In genomic region chr5:9863486-9863885, GRCh38 we compare ENCODE assay signal across 26 cellular contexts.
"Had no signal": no experiment of that assay in that cellular context is flagged by ENCODE, and none has a peak within 500 bp of the region (broad histone marks: within the 10 kb centered on the region; RNA-seq: fewer than 3 reads in every experiment).

No MANE protein-coding gene starts in this region.

- H3K4me3 ChIP-seq: pancreas, prostate gland, right atrium auricular region, right lobe of liver, sigmoid colon, stomach, thoracic aorta, thyroid gland, tibial nerve, upper lobe of left lung, vagina had no signal

- H3K27me3 ChIP-seq: neutrophil, pancreas, right atrium auricular region, right lobe of liver, sigmoid colon, stomach, thyroid gland, tibial nerve, upper lobe of left lung, vagina had no signal

- H3K4me1 ChIP-seq: prostate gland, right atrium auricular region, right lobe of liver, sigmoid colon, stomach, upper lobe of left lung, vagina had no signal

- ATAC-seq: naive thymus-derived CD8-positive, alpha-beta T cell; natural killer cell treated with Interleukin-12 subunit alpha and Interleukin-12 subunit beta and Interleukin-15 and Interleukin-18, amount 100 ng/mL, for 72 hours; pancreas; right lobe of liver; stimulated activated naive B cell treated with anti-CD40 and anti-IgM and Interleukin-4, amounts not matched to agents 10 μg/mL and 1 μg/mL and 100 μg/mL, for 72 hours had no signal

- H3K27ac ChIP-seq: neutrophil, pancreas, prostate gland, right atrium auricular region, right lobe of liver, sigmoid colon, stomach, thoracic aorta, thyroid gland, tibial nerve, upper lobe of left lung, vagina had no signal

- DNase-seq: naive thymus-derived CD8-positive, alpha-beta T cell; nephron progenitor cell; nucleus accumbens; pancreas; retina; right lobe of liver; sigmoid colon; small intestine; stimulated activated CD4-positive, alpha-beta T cell treated with anti-CD3 and anti-CD28 coated beads, Interleukin-12 subunit alpha, Interleukin-12 subunit beta, amount 100 ng/mL, for 4 hours; stimulated activated CD4-positive, alpha-beta T cell treated with anti-CD3 and anti-CD28 coated beads, Interleukin-1b, Interleukin-23, amount 100 ng/mL, for 48 hours; stimulated activated CD4-positive, alpha-beta T cell treated with anti-CD3 and anti-CD28 coated beads, Interleukin-4, amount 100 ng/mL, for 1 hour; stimulated activated CD4-positive, alpha-beta T cell treated with anti-CD3 and anti-CD28 coated beads, Interleukin-4, amount 100 ng/mL, for 4 hours; stimulated activated CD8-positive, alpha-beta memory T cell treated with anti-CD3 and anti-CD28 coated beads, Interleukin-4, amount 100 ng/mL, for 48 hours; stimulated activated naive B cell treated with anti-CD40 and anti-IgM and Interleukin-4, amounts not matched to agents 10 μg/mL and 1 μg/mL and 100 μg/mL, for 72 hours; stimulated activated naive CD4-positive, alpha-beta T cell treated with Interleukin-2 at 50 U/mL for 16 hours; stomach; thyroid gland; trophoblast cell; upper lobe of left lung had no signal

- H3K36me3 ChIP-seq: neutrophil, pancreas, prostate gland, right atrium auricular region, right lobe of liver, sigmoid colon, stomach, thoracic aorta, thyroid gland, tibial nerve, upper lobe of left lung, vagina had no signal

- H3K9me3 ChIP-seq: neutrophil, pancreas, prostate gland, thyroid gland, vagina had no signal
